In the genomic region with DNA sequence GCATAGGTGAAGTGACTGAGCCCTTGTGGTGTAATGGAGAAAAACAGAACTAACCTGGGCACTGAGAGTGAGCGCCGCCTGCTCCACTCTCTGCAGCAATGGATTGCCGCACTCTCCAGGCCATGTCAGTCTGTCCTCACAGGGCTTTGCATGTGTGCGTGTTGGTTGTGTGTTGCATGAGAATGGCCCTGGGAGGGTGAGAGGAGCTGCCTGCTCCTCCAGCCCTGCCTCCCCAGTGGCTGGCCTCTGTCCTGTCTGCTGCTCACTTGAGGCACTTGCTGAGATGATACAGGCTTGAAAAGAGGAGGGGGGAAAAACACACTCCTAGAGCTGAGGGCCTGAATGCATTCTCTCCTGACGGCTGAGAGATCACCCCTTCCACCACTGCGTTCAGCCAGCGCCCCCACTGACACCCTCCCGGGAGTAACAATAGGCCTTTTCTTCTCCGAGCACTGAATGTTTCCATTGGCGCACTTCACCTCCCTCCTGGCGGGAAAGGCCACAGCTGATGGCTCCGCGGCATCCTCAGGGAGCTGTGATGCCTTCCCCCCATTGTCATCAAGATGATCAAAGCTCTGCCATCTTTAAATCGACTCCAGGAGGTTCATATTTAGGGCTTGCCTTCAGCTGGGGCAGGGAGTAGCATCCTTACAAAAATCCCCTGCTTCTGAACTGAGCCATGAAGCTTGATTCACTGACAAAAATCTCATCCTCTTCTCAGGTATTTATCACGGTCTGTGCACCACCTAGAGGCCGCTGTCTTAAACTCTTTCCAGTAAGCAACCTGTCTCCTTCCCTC, we compare ENCODE assay signal across 1 cellular context.
TF ChIP-seq lines count a peak whose summit lies in the region.

No MANE protein-coding gene starts in this region.

TF ChIP-seq in HepG2, 621 proteins besides CTCF, POLR2A, EP300 and RAD21:
- TF ChIP-seq, protein P1, sequence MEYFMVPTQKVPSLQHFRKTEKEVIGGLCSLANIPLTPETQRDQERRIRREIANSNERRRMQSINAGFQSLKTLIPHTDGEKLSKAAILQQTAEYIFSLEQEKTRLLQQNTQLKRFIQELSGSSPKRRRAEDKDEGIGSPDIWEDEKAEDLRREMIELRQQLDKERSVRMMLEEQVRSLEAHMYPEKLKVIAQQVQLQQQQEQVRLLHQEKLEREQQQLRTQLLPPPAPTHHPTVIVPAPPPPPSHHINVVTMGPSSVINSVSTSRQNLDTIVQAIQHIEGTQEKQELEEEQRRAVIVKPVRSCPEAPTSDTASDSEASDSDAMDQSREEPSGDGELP (IDR thresholded peaks at IDR 0.05; ENCODE audit: borderline replicate concordance, low read depth): peak; percentile 53; the same call in 1 of the 2 replicates
- TF ChIP-seq, protein P2, sequence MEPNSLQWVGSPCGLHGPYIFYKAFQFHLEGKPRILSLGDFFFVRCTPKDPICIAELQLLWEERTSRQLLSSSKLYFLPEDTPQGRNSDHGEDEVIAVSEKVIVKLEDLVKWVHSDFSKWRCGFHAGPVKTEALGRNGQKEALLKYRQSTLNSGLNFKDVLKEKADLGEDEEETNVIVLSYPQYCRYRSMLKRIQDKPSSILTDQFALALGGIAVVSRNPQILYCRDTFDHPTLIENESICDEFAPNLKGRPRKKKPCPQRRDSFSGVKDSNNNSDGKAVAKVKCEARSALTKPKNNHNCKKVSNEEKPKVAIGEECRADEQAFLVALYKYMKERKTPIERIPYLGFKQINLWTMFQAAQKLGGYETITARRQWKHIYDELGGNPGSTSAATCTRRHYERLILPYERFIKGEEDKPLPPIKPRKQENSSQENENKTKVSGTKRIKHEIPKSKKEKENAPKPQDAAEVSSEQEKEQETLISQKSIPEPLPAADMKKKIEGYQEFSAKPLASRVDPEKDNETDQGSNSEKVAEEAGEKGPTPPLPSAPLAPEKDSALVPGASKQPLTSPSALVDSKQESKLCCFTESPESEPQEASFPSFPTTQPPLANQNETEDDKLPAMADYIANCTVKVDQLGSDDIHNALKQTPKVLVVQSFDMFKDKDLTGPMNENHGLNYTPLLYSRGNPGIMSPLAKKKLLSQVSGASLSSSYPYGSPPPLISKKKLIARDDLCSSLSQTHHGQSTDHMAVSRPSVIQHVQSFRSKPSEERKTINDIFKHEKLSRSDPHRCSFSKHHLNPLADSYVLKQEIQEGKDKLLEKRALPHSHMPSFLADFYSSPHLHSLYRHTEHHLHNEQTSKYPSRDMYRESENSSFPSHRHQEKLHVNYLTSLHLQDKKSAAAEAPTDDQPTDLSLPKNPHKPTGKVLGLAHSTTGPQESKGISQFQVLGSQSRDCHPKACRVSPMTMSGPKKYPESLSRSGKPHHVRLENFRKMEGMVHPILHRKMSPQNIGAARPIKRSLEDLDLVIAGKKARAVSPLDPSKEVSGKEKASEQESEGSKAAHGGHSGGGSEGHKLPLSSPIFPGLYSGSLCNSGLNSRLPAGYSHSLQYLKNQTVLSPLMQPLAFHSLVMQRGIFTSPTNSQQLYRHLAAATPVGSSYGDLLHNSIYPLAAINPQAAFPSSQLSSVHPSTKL (CRISPR knock-in tag; IDR thresholded peaks at IDR 0.05): 0 out of 2 replicates have a peak, but pooled peaks have one; percentile 10
- TF ChIP-seq ZNF24 (IDR thresholded peaks at IDR 0.05) (no peak), ZNF160 (CRISPR knock-in tag; IDR thresholded peaks at IDR 0.05) (0 out of 2 replicates have a peak, but pooled peaks have one; percentile 49), SOX6 (IDR thresholded peaks at IDR 0.05) (no peak), SOX6 (CRISPR knock-in tag; IDR thresholded peaks at IDR 0.05) (0 out of 2 replicates have a peak, but pooled peaks have one; percentile 42), STAG1 (CRISPR knock-in tag; IDR thresholded peaks at IDR 0.05) (peak; percentile 92), POGZ (CRISPR knock-in tag; IDR thresholded peaks at IDR 0.05) (peak; percentile 17; the same call in 1 of the 2 replicates), ZNF296 (CRISPR knock-in tag; conservative IDR thresholded peaks at IDR 0.05) (peak; percentile 46; the same call in 1 of the 2 replicates), ZNF605 (CRISPR knock-in tag; IDR thresholded peaks at IDR 0.05) (peak; percentile 60; the same call in 1 of the 2 replicates), ZNF350 (CRISPR knock-in tag; IDR thresholded peaks at IDR 0.05; ENCODE audit: borderline replicate concordance, low read depth) (peak; percentile 25; the same call in 1 of the 2 replicates), SMC3 (IDR thresholded peaks at IDR 0.05; ENCODE audit: low read length) (peak; percentile 69), GATAD1 (CRISPR knock-in tag; IDR thresholded peaks at IDR 0.05) (0 out of 2 replicates have a peak, but pooled peaks have one; percentile 23), SIN3B (IDR thresholded peaks at IDR 0.05; ENCODE audit: low read length) (no peak), SIX4 (CRISPR knock-in tag; IDR thresholded peaks at IDR 0.05) (no peak), ZNF558 (CRISPR knock-in tag; IDR thresholded peaks at IDR 0.05; ENCODE audit: borderline replicate concordance) (0 out of 2 replicates have a peak, but pooled peaks have one; percentile 54), HOXA7 (CRISPR knock-in tag; IDR thresholded peaks at IDR 0.05) (no peak), ERF (CRISPR knock-in tag; IDR thresholded peaks at IDR 0.05) (peak; percentile 27; the same call in 1 of the 2 replicates), TBX3 (IDR thresholded peaks at IDR 0.05; ENCODE audit: borderline replicate concordance) (no peak), ZNF761 (CRISPR knock-in tag; conservative IDR thresholded peaks at IDR 0.05) (no peak), GLI4 (CRISPR knock-in tag; IDR thresholded peaks at IDR 0.05; ENCODE audit: borderline replicate concordance) (0 out of 2 replicates have a peak, but pooled peaks have one; percentile 13), REL (CRISPR knock-in tag; conservative IDR thresholded peaks at IDR 0.05) (no peak), ZNF501 (CRISPR knock-in tag; IDR thresholded peaks at IDR 0.05) (peak; percentile 48; the same call in 1 of the 2 replicates)
- TF ChIP-seq, protein P3, sequence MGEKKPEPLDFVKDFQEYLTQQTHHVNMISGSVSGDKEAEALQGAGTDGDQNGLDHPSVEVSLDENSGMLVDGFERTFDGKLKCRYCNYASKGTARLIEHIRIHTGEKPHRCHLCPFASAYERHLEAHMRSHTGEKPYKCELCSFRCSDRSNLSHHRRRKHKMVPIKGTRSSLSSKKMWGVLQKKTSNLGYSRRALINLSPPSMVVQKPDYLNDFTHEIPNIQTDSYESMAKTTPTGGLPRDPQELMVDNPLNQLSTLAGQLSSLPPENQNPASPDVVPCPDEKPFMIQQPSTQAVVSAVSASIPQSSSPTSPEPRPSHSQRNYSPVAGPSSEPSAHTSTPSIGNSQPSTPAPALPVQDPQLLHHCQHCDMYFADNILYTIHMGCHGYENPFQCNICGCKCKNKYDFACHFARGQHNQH (CRISPR knock-in tag; IDR thresholded peaks at IDR 0.05): peak; percentile 62; the same call in 1 of the 2 replicates
- TF ChIP-seq, protein P4, sequence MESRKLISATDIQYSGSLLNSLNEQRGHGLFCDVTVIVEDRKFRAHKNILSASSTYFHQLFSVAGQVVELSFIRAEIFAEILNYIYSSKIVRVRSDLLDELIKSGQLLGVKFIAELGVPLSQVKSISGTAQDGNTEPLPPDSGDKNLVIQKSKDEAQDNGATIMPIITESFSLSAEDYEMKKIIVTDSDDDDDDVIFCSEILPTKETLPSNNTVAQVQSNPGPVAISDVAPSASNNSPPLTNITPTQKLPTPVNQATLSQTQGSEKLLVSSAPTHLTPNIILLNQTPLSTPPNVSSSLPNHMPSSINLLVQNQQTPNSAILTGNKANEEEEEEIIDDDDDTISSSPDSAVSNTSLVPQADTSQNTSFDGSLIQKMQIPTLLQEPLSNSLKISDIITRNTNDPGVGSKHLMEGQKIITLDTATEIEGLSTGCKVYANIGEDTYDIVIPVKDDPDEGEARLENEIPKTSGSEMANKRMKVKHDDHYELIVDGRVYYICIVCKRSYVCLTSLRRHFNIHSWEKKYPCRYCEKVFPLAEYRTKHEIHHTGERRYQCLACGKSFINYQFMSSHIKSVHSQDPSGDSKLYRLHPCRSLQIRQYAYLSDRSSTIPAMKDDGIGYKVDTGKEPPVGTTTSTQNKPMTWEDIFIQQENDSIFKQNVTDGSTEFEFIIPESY (CRISPR knock-in tag; IDR thresholded peaks at IDR 0.05): peak; percentile 98
TF ChIP-seq in HepG2: peak in this region for 17.
